ENCODE assay signal across 1 cellular context in genomic region chr20:326645-327031, GRCh38.
TF ChIP-seq lines count a peak whose summit lies in the region.

No MANE protein-coding gene starts in this region.

TF ChIP-seq in SK-N-SH treated with all-trans-retinoic acid at 6 μM for 48 hours, 23 proteins besides CTCF, POLR2A, EP300 and RAD21 (continued from another document):
- TF ChIP-seq CSRNP3 (CRISPR knock-in tag; IDR thresholded peaks at IDR 0.05) (no peak), PPARA (CRISPR knock-in tag; IDR thresholded peaks at IDR 0.05; ENCODE audit: borderline replicate concordance) (no peak), ZNF70 (CRISPR knock-in tag; IDR thresholded peaks at IDR 0.05) (no peak), BACH2 (CRISPR knock-in tag; IDR thresholded peaks at IDR 0.05; ENCODE audit: borderline replicate concordance) (no peak), ZC3H10 (CRISPR knock-in tag; IDR thresholded peaks at IDR 0.05) (no peak), PATZ1 (CRISPR knock-in tag; IDR thresholded peaks at IDR 0.05; ENCODE audit: borderline replicate concordance) (no peak), ISL1 (CRISPR knock-in tag; IDR thresholded peaks at IDR 0.05) (no peak), GLIS3 (CRISPR knock-in tag; IDR thresholded peaks at IDR 0.05) (no peak)
- TF ChIP-seq, protein P1, sequence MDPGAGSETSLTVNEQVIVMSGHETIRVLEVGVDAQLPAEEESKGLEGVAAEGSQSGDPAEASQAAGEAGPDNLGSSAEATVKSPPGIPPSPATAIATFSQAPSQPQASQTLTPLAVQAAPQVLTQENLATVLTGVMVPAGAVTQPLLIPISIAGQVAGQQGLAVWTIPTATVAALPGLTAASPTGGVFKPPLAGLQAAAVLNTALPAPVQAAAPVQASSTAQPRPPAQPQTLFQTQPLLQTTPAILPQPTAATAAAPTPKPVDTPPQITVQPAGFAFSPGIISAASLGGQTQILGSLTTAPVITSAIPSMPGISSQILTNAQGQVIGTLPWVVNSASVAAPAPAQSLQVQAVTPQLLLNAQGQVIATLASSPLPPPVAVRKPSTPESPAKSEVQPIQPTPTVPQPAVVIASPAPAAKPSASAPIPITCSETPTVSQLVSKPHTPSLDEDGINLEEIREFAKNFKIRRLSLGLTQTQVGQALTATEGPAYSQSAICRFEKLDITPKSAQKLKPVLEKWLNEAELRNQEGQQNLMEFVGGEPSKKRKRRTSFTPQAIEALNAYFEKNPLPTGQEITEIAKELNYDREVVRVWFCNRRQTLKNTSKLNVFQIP (CRISPR knock-in tag; IDR thresholded peaks at IDR 0.05; ENCODE audit: borderline replicate concordance, low read depth), result no peak
